In the genomic region with DNA sequence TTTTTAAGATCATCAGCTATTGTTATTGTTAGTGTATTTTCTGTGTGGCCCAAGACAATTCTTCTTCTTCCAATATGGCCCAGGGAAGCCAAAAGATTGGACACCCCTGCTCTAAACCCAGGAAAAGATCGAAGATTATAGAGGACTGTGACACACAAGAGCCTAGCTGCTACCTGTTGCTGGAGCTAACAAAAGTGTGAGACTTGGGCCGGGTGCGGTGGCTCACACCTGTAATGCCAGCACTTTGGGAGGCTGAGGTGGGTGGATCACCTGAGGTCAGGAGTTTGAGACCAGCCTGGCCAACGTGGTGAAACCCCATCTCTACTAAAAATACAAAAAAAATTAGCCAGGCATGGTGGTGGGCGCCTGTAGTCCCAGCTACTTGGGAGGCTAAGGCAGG, we compare ENCODE assay signal across 5 cellular contexts.
DNase-seq lines count a peak whose midpoint lies in the region; ATAC-seq, FAIRE-seq and TF ChIP-seq lines count a peak whose summit lies in the region.
"Not testable (repeated sequence)": the region's sequence is repeated elsewhere in the genome, so short reads cannot be mapped to it uniquely, and the experiment has no call there.

No MANE protein-coding gene starts in this region.

- not testable (repeated sequence) for H3K56ac ChIP-seq in IMR-90 (ENCODE audit: extremely low read depth, insufficient read depth, low read length)

- not testable (repeated sequence) for H4K20me1 ChIP-seq in IMR-90 (ENCODE audit: insufficient read depth, low read length)

- not testable (repeated sequence) for TF ChIP-seq EP300 in A549 (IDR thresholded peaks at IDR 0.05)

- peak overlapping the region; percentile 73 to 75; a peak in 4 of 6 replicates for H3K27ac ChIP-seq in A549
- not testable (repeated sequence) for H3K27ac ChIP-seq in IMR-90 (ENCODE audit: insufficient read depth, low read length)
- peak overlapping the region; percentile 88 for H3K27ac ChIP-seq in RWPE1
- peak overlapping the region; percentile 85 for H3K27ac ChIP-seq in epithelial cell of prostate
- H3K27ac ChIP-seq in neutrophil = peak overlapping the region; percentile 77

- H3K27me3 ChIP-seq in IMR-90 (ENCODE audit: control insufficient read depth, insufficient read depth, low read length); neutrophil: not testable (repeated sequence)

- dilution Hi-C loops in IMR-90 (cut with HindIII; ENCODE audit: low sequenced_read_pairs, unreplicated experiment) = not testable (repeated sequence)

- not testable (repeated sequence) for H3K9ac ChIP-seq in IMR-90 (ENCODE audit: low read depth, low read length)

- not testable (repeated sequence) for TF ChIP-seq POLR2A in A549 (IDR thresholded peaks at IDR 0.05; ENCODE audit: low read length); IMR-90 (IDR thresholded peaks at IDR 0.05; ENCODE audit: low read depth, low read length)

- H4K5ac ChIP-seq in IMR-90 (ENCODE audit: low read depth, low read length) = not testable (repeated sequence)

- not testable (repeated sequence) for FAIRE-seq in A549 (lab: Jason Lieb, UNC)

- CTCF ChIA-PET in A549 (lab: Yijun Ruan, JAX) (interaction anchor here (1.6 kb wide), 1 partner anchor 88 kb away, joined by 3 read pairs; no protein-coding TSS in a partner anchor), IMR-90 (lab: Yijun Ruan, JAX) (interaction anchor here (0.7 kb wide), 1 partner anchor 54 kb away, joined by 3 read pairs; no protein-coding TSS in a partner anchor)
- CTCF ChIA-PET in RWPE1 (lab: Yijun Ruan, JAX) = not testable (repeated sequence)

- not testable (repeated sequence) for H2BK20ac ChIP-seq in IMR-90 (ENCODE audit: low read depth, low read length)

- H3K18ac ChIP-seq in IMR-90 (ENCODE audit: low read depth, low read length) = not testable (repeated sequence)

- H2BK120ac ChIP-seq in IMR-90 (ENCODE audit: low read depth, low read length) = not testable (repeated sequence)

- H4K91ac ChIP-seq in IMR-90 (ENCODE audit: insufficient read depth, low read depth, low read length) = not testable (repeated sequence)

- H3K14ac ChIP-seq in IMR-90 (replicated peaks; ENCODE audit: low read depth, low read length) = not testable (repeated sequence)

- intact Hi-C loops in IMR-90 (cut with micrococcal nuclease) = not testable (repeated sequence)

- not testable (repeated sequence) for H2AK9ac ChIP-seq in IMR-90 (replicated peaks; ENCODE audit: low read depth, low read length, poor library complexity)

- peak overlapping the region; percentile 91; the same call in 2 of the 3 replicates for H2BK15ac ChIP-seq in IMR-90 (ENCODE audit: low read depth, low read length)

- H3K4me1 ChIP-seq in A549 = peaks cover 17% of the 10 kb centered on the region
- H3K4me1 ChIP-seq in IMR-90 (ENCODE audit: control insufficient read depth, insufficient read depth, low read length) = peaks cover 16% of the 10 kb centered on the region
- peaks cover 39% of the 10 kb centered on the region in 2 experiments for H3K4me1 ChIP-seq in neutrophil (ENCODE audit: control insufficient read depth in 1 of 2, insufficient read depth in 1 of 2, low read depth in 1 of 2, low read length in 1 of 2)

- in situ Hi-C loops in IMR-90 (cut with MboI; ENCODE audit: low sequenced_read_pairs) = not testable (repeated sequence)

- H4K8ac ChIP-seq in IMR-90 (ENCODE audit: low read depth in 2 of 2, low read length in 2 of 2) = not testable (repeated sequence)

- not testable (repeated sequence) for H3K9me1 ChIP-seq in IMR-90 (ENCODE audit: insufficient read depth, low read length)

- not testable (repeated sequence) for H3K79me1 ChIP-seq in IMR-90 (ENCODE audit: low read depth in 1 of 2, low read length in 2 of 2)

- TF ChIP-seq RAD21 in A549 (conservative IDR thresholded peaks at IDR 0.05 in 1 of 2, IDR thresholded peaks at IDR 0.05 in 1 of 2); IMR-90 (IDR thresholded peaks at IDR 0.05; ENCODE audit: low read length): not testable (repeated sequence)

- H2AK5ac ChIP-seq in IMR-90 (ENCODE audit: low read depth, low read length) = peak overlapping the region; percentile 88; the same call in 1 of the 2 replicates

- H3K23ac ChIP-seq in IMR-90 (ENCODE audit: low read depth, low read length) = not testable (repeated sequence)

- not testable (repeated sequence) for H2AFZ ChIP-seq in IMR-90 (replicated peaks; ENCODE audit: low read length, poor library complexity)

- WGBS in A549 (ENCODE audit: missing lambda C conversion rate) = 96% methylated on average over 5 of the region's 5 CpGs
- WGBS in IMR-90 (ENCODE audit: extremely low coverage in 2 of 2, insufficient read length in 1 of 2), 2 experiments = no CpG with 5 or more reads among the region's 5 CpGs

- ATAC-seq in A549; IMR-90 (ENCODE audit: low read depth): not testable (repeated sequence)

- not testable (repeated sequence) for H3K9me3 ChIP-seq in A549; IMR-90 (ENCODE audit: control insufficient read depth, insufficient read depth, low read length); neutrophil

- POLR2A ChIA-PET in A549 (lab: Yijun Ruan, JAX); IMR-90 (lab: Charles Lee; ENCODE audit: unreplicated experiment); RWPE1 (lab: Yijun Ruan, JAX; ENCODE audit: low non-redundant PET): not testable (repeated sequence)

- not testable (repeated sequence) for TF ChIP-seq CTCF in A549 (IDR thresholded peaks at IDR 0.05); IMR-90 (conservative IDR thresholded peaks at IDR 0.05; ENCODE audit: low read depth, low read length); RWPE1 (conservative IDR thresholded peaks at IDR 0.05; ENCODE audit: low read depth); neutrophil (IDR thresholded peaks at IDR 0.05)

- H3K36me3 ChIP-seq in IMR-90 (ENCODE audit: control insufficient read depth, insufficient read depth, low read length); neutrophil: not testable (repeated sequence)

- not testable (repeated sequence) for H2BK5ac ChIP-seq in IMR-90 (ENCODE audit: low read depth, low read length, poor library complexity, severe bottlenecking)

- not testable (repeated sequence) for H3K4me2 ChIP-seq in A549; IMR-90 (ENCODE audit: low read depth, low read length)

- H3K4me3 ChIP-seq in A549; IMR-90 (ENCODE audit: insufficient read depth, low read depth, low read length); neutrophil (ENCODE audit: low read depth in 1 of 2, low read length in 1 of 2): not testable (repeated sequence)

- H3K4ac ChIP-seq in IMR-90 (ENCODE audit: low read depth, low read length) = not testable (repeated sequence)

- not testable (repeated sequence) for DNase-seq in A549 (ENCODE audit: low read depth in 1 of 2, low spot score in 1 of 2); IMR-90; RWPE1 (ENCODE audit: low spot score); epithelial cell of prostate (ENCODE audit: low read depth, low spot score)

- not testable (repeated sequence) for BruUV-seq in IMR-90 (replicated peaks; lab: Mats Ljungman, UMichigan)
